Comparison of ENCODE assay signal across 12 cellular contexts in genomic region chr1:43267818-43268425, GRCh38. TPM values are rescaled to one million over a fixed set of nuclear protein-coding genes. Genes with fewer than 3 reads are reported as not detected.
"Had no signal": no experiment of that assay in that cellular context is flagged by ENCODE, and none has a peak within 500 bp of the region (broad histone marks: within the 10 kb centered on the region; RNA-seq: fewer than 3 reads in every experiment).

No MANE protein-coding gene starts in this region.

- H3K9me3 ChIP-seq: adrenal gland, left lung had no signal

- H3K4me3 ChIP-seq: adrenal gland, left lung, tibial nerve had no signal

- H3K27me3 ChIP-seq: adrenal gland had no signal

- H3K27ac ChIP-seq: adrenal gland, tibial nerve had no signal

- H3K36me3 ChIP-seq: adrenal gland, tibial nerve had no signal

- H3K4me1 ChIP-seq: adrenal gland had no signal

- ATAC-seq: activated CD8-positive, alpha-beta T cell treated with anti-CD3 and anti-CD28 coated beads, Interleukin-2, amount 10 ng/mL, durations not matched to agents 7 days and 5 days; esophagus mucosa had no signal

- DNase-seq: activated CD4-positive, alpha-beta T cell treated with anti-CD3 and anti-CD28 coated beads for 48 hours; activated naive CD4-positive, alpha-beta T cell treated with anti-CD3 and anti-CD28 coated beads, Interleukin-2, amount 50 U/mL, for 16 hours; immature natural killer cell; stimulated activated CD4-positive, alpha-beta T cell treated with anti-CD3 and anti-CD28 coated beads, Interleukin-4, amount 100 ng/mL, for 4 hours had no signal

RNA-seq across cellular contexts. Expression of gene TMEM125, which starts 1.9 kb away (rescaled TPM):
- total RNA-seq: activated CD8-positive, alpha-beta T cell treated with anti-CD3 and anti-CD28 coated beads, Interleukin-2, amount 10 ng/mL, durations not matched to agents 7 days and 5 days; dermis microvascular lymphatic vessel endothelial cell; osteoblast had no signal
- polyA plus RNA-seq: neural cell had no signal

RNA-seq across cellular contexts. Expression of gene C1orf210, which starts 17.5 kb away (rescaled TPM):
- total RNA-seq: activated CD8-positive, alpha-beta T cell treated with anti-CD3 and anti-CD28 coated beads, Interleukin-2, amount 10 ng/mL, durations not matched to agents 7 days and 5 days; adrenal gland; dermis microvascular lymphatic vessel endothelial cell; osteoblast; tibial nerve had no signal
- polyA plus RNA-seq: adrenal gland, immature natural killer cell, neural cell had no signal

RNA-seq across cellular contexts. Expression of gene TIE1, which starts 32.9 kb away (rescaled TPM):
- total RNA-seq: osteoblast had no signal
- polyA plus RNA-seq: neural cell had no signal
